ENCODE assay signal across 8 cellular contexts in genomic region chr15:54567408-54568040, GRCh38.
"Had no signal": no experiment of that assay in that cellular context is flagged by ENCODE, and none has a peak within 500 bp of the region (broad histone marks: within the 10 kb centered on the region; RNA-seq: fewer than 3 reads in every experiment).

No MANE protein-coding gene starts in this region.

- ATAC-seq: GM23338, HepG2 had no signal

- DNase-seq: H9, HCEC 1CT, KBM-7 had no signal

- H3K27me3 Mint-ChIP-seq: IgD-negative memory B cell had no signal

- H3K27ac ChIP-seq: HL-60, KMS-11 had no signal

- H3K27ac Mint-ChIP-seq: GM23338, H9, IgD-negative memory B cell had no signal

- H3K4me3 Mint-ChIP-seq: GM23338, H9, IgD-negative memory B cell had no signal

- H3K9ac ChIP-seq: KMS-11 had no signal

- H3K36me3 Mint-ChIP-seq: IgD-negative memory B cell had no signal

- H3K4me1 Mint-ChIP-seq: GM23338, H9, IgD-negative memory B cell had no signal

- H3K4me3 ChIP-seq: GM23338 had no signal

- H2AFZ ChIP-seq: GM23338 had no signal

- H3K4me2 ChIP-seq: GM23338, KMS-11 had no signal
